ENCODE assay signal across 15 cellular contexts in the genomic region with DNA sequence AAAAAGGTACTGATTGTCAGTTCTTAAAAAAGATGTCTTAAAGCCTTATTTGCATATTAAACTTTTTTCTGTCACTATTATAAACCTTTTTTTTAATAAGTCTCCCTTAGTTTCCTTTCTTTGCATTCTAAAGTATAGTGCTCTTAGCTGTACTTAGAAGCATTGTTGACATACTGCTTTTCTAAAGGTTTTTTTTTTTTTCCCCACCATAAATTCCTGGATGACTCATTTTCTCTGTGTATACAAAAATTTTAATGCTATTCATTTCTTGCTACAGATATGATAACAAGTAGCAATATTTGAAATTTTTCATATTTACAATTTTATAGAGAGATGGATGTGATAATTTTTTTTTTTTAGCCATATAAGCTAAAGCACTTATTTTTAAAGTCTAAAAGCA. TPM values are rescaled to one million over a fixed set of nuclear protein-coding genes. Genes with fewer than 3 reads are reported as not detected.
DNase-seq lines count a peak whose midpoint lies in the region; FAIRE-seq and TF ChIP-seq lines count a peak whose summit lies in the region.
"Had no signal": no experiment of that assay in that cellular context is flagged by ENCODE, and none has a peak within 500 bp of the region (broad histone marks: within the 10 kb centered on the region; RNA-seq: fewer than 3 reads in every experiment).

No MANE protein-coding gene starts in this region.

- no peaks in the 10 kb centered on the region for H3K9me3 ChIP-seq in HEK293 (ENCODE audit: control insufficient read depth, insufficient read depth, low read depth, low read length)
- H3K9me3 ChIP-seq in SJSA1 (replicated peaks): no peaks in the 10 kb centered on the region
- no peaks in the 10 kb centered on the region for H3K9me3 ChIP-seq in fibroblast of lung (ENCODE audit: control insufficient read depth, insufficient read depth, low read depth, low read length)
- H3K9me3 ChIP-seq in small intestine (ENCODE audit: control insufficient read depth, low read depth): no peaks in the 10 kb centered on the region
- no peaks in the 10 kb centered on the region for H3K9me3 ChIP-seq in thyroid gland
- H3K9me3 ChIP-seq: heart left ventricle, spleen had no signal

- no peaks in the 10 kb centered on the region for H4K20me1 ChIP-seq in fibroblast of lung (ENCODE audit: control insufficient read depth, extremely low read depth, insufficient read depth, low read length)

- H2BK5ac ChIP-seq in mesendoderm (ENCODE audit: low read length): no peak overlapping the region

- CTCF ChIA-PET in HEK293 (lab: Yijun Ruan, JAX): interaction anchor here (0.7 kb wide), 1 partner anchor 69 kb away, joined by 3 read pairs; no protein-coding TSS in a partner anchor

- H3K36me3 ChIP-seq in HEK293 (ENCODE audit: control insufficient read depth in 2 of 2, insufficient read depth in 1 of 2, low read length in 2 of 2) (peaks cover 15 to 56% of the 10 kb centered on the region in 2 experiments; a peak in 2 of 3 replicates), SJSA1 (peaks cover 39% of the 10 kb centered on the region), fibroblast of lung (ENCODE audit: control insufficient read depth, insufficient read depth, low read length) (peaks cover 5% of the 10 kb centered on the region), small intestine (ENCODE audit: control insufficient read depth in 2 of 2, insufficient read depth in 2 of 2, low read length in 2 of 2) (peaks cover 5 to 10% of the 10 kb centered on the region in 2 donors), mesendoderm (ENCODE audit: control insufficient read depth, insufficient read depth, low read length) (peaks cover 7% of the 10 kb centered on the region), thyroid gland (peaks cover 23 to 30% of the 10 kb centered on the region in 2 donors)

- no peak overlapping the region for H4K5ac ChIP-seq in mesendoderm (ENCODE audit: low read length)

- H3K79me1 ChIP-seq in mesendoderm (ENCODE audit: low read length): no peaks in the 10 kb centered on the region

- no peak for TF ChIP-seq CTCF in HEK293 (tag by site-specific recombination; IDR thresholded peaks at IDR 0.05)
- TF ChIP-seq CTCF in fibroblast of lung (conservative IDR thresholded peaks at IDR 0.05 in 1 of 2, IDR thresholded peaks at IDR 0.05 in 1 of 2; ENCODE audit: low read depth in 1 of 2, low read length in 2 of 2): no peak
- no peak for TF ChIP-seq CTCF in thyroid gland (IDR thresholded peaks at IDR 0.05)

- no peak overlapping the region for H2BK15ac ChIP-seq in mesendoderm (replicated peaks; ENCODE audit: low read depth)

- no peak overlapping the region for H2BK120ac ChIP-seq in mesendoderm (ENCODE audit: low read depth, low read length)

- FAIRE-seq in small intestine (lab: Jason Lieb, UNC): peak; percentile 80

- H3K4me1 ChIP-seq in HEK293 (ENCODE audit: control insufficient read depth, insufficient read depth, low read length) (no peaks in the 10 kb centered on the region), SJSA1 (replicated peaks) (peaks cover 17% of the 10 kb centered on the region), fibroblast of lung (ENCODE audit: control insufficient read depth, extremely low read depth, insufficient read depth, low read length) (peaks cover 5% of the 10 kb centered on the region), small intestine (ENCODE audit: control insufficient read depth in 2 of 2, insufficient read depth in 1 of 2, low read depth in 1 of 2, low read length in 1 of 2) (no peaks in the 10 kb centered on the region), mesendoderm (ENCODE audit: control insufficient read depth, low read depth, low read length) (no peaks in the 10 kb centered on the region), thyroid gland (peaks cover 0 to 7% of the 10 kb centered on the region in 2 donors)
- H3K4me1 ChIP-seq: spleen had no signal

- no peak overlapping the region for H4K8ac ChIP-seq in mesendoderm (ENCODE audit: low read depth, low read length)

- POLR2A ChIA-PET in HEK293 (lab: Yijun Ruan, JAX): no interaction called here

- no peak overlapping the region for H3K23ac ChIP-seq in mesendoderm (ENCODE audit: low read length)

- H3K27me3 ChIP-seq in SJSA1 (replicated peaks): no peaks in the 10 kb centered on the region
- no peaks in the 10 kb centered on the region for H3K27me3 ChIP-seq in fibroblast of lung (ENCODE audit: control insufficient read depth, insufficient read depth, low read length)
- no peaks in the 10 kb centered on the region for H3K27me3 ChIP-seq in small intestine (ENCODE audit: control insufficient read depth in 2 of 2, insufficient read depth in 2 of 2, low read length in 2 of 2)
- H3K27me3 ChIP-seq in mesendoderm (ENCODE audit: insufficient read depth, low read length, poor library complexity): no peaks in the 10 kb centered on the region
- no peaks in the 10 kb centered on the region for H3K27me3 ChIP-seq in thyroid gland
- H3K27me3 ChIP-seq: heart left ventricle, spleen had no signal

- H3K27ac ChIP-seq in HEK293 (ENCODE audit: extremely low read depth, low read depth, low read length): no peak overlapping the region
- peak overlapping the region; percentile 51 for H3K27ac ChIP-seq in SJSA1
- no peak overlapping the region for H3K27ac ChIP-seq in fibroblast of lung (ENCODE audit: insufficient read depth, low read length)
- H3K27ac ChIP-seq in small intestine (ENCODE audit: low read depth in 1 of 2, low read length in 1 of 2): no peak overlapping the region
- no peak overlapping the region for H3K27ac ChIP-seq in mesendoderm (ENCODE audit: low read depth, low read length)
- no peak overlapping the region for H3K27ac ChIP-seq in thyroid gland
- H3K27ac ChIP-seq: heart left ventricle, spleen had no signal

- no peak overlapping the region for H2AK5ac ChIP-seq in mesendoderm (ENCODE audit: low read length)

- no peak overlapping the region for H3K56ac ChIP-seq in mesendoderm (ENCODE audit: low read length)

- H3K18ac ChIP-seq in mesendoderm (ENCODE audit: low read length): no peak overlapping the region

- no peak overlapping the region for H3K4ac ChIP-seq in mesendoderm (ENCODE audit: low read depth, low read length)

- H3K4me2 ChIP-seq in fibroblast of lung (ENCODE audit: extremely low read depth, insufficient read depth, low read length) (no peak overlapping the region), mesendoderm (ENCODE audit: low read length) (no peak overlapping the region)

- intact Hi-C loops in thyroid gland (cut with DNase I): no loop called here

- no peak overlapping the region for H2AFZ ChIP-seq in fibroblast of lung (ENCODE audit: low read length)

- H3K9ac ChIP-seq in fibroblast of lung (ENCODE audit: insufficient read depth, low read length) (no peak overlapping the region), mesendoderm (ENCODE audit: low read length) (no peak overlapping the region)

- H3K79me2 ChIP-seq in fibroblast of lung (ENCODE audit: control insufficient read depth, insufficient read depth, low read length) (no peaks in the 10 kb centered on the region), mesendoderm (ENCODE audit: control insufficient read depth, insufficient read depth, low read length) (no peaks in the 10 kb centered on the region)

- DNase-seq in SJSA1 (ENCODE audit: low read depth in 1 of 2, low spot score in 2 of 2) (peak in 1 of 2 experiments; percentile 20), fibroblast of lung (ENCODE audit: low read depth in 2 of 2) (peak; percentile 32 to 65), small intestine (no peak), mesendoderm (no peak), NCI-H524 treated with DMSO at 0.1 percent for 48 hours (lab: John Stamatoyannopoulos, UW) (no peak), thyroid gland (no peak)
- DNase-seq: anterior cingulate cortex; CD8-positive, alpha-beta T cell; effector memory CD8-positive, alpha-beta T cell; heart left ventricle; left ventricle myocardium superior; NCI-H2081; spleen had no signal

- TF ChIP-seq POLR2A in thyroid gland (IDR thresholded peaks at IDR 0.05): no peak

- H3K4me3 ChIP-seq in HEK293 (ENCODE audit: low read depth, low read length): no peak overlapping the region
- H3K4me3 ChIP-seq in SJSA1: no peak overlapping the region
- no peak overlapping the region for H3K4me3 ChIP-seq in fibroblast of lung (replicated peaks in 1 of 4; ENCODE audit: control extremely low read depth in 1 of 4, insufficient read depth in 1 of 4, low read depth in 3 of 4, low read length in 4 of 4)
- no peak overlapping the region for H3K4me3 ChIP-seq in small intestine (ENCODE audit: low read depth in 1 of 2, low read length in 2 of 2)
- no peak overlapping the region for H3K4me3 ChIP-seq in mesendoderm (ENCODE audit: low read length)
- no peak overlapping the region for H3K4me3 ChIP-seq in thyroid gland (replicated peaks in 1 of 3)
- H3K4me3 ChIP-seq: heart left ventricle, spleen had no signal

TF ChIP-seq in HEK293, 187 proteins besides CTCF, POLR2A, EP300 and RAD21 (continues in another document):
- TF ChIP-seq, protein P1, sequence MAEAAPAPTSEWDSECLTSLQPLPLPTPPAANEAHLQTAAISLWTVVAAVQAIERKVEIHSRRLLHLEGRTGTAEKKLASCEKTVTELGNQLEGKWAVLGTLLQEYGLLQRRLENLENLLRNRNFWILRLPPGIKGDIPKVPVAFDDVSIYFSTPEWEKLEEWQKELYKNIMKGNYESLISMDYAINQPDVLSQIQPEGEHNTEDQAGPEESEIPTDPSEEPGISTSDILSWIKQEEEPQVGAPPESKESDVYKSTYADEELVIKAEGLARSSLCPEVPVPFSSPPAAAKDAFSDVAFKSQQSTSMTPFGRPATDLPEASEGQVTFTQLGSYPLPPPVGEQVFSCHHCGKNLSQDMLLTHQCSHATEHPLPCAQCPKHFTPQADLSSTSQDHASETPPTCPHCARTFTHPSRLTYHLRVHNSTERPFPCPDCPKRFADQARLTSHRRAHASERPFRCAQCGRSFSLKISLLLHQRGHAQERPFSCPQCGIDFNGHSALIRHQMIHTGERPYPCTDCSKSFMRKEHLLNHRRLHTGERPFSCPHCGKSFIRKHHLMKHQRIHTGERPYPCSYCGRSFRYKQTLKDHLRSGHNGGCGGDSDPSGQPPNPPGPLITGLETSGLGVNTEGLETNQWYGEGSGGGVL (tag by site-specific recombination; IDR thresholded peaks at IDR 0.05): no peak
- TF ChIP-seq GLIS1 (tag by site-specific recombination; IDR thresholded peaks at IDR 0.05): no peak

RNA-seq across cellular contexts. Expression of gene METTL21C, which starts 43.5 kb away (rescaled TPM):
- total RNA-seq in SJSA1 (2014; rRNA removed; shearing (Covaris generic)): not detected in 2 replicates
- 0.17 TPM in 1 of 2 replicates, not detected in the other for total RNA-seq in fibroblast of lung
- polyA plus RNA-seq in fibroblast of lung: not detected in 2 replicates
- not detected in 2 replicates for polyA plus RNA-seq in fibroblast of lung (2012)
- not detected in 2 replicates for polyA minus RNA-seq in fibroblast of lung (ENCODE audit: low replicate concordance)
- polyA plus RNA-seq in small intestine: not detected
- polyA plus RNA-seq in mesendoderm (2013, experiment 1 of 2): not detected
- not detected for polyA plus RNA-seq in mesendoderm (2013, experiment 2 of 2)
- not detected for total RNA-seq in thyroid gland
- total RNA-seq: CD8-positive, alpha-beta T cell; heart left ventricle; left ventricle myocardium superior; spleen; temporal lobe had no signal
- polyA plus RNA-seq: heart left ventricle, spleen had no signal

RNA-seq across cellular contexts. Expression of gene TPP2, which starts 54.6 kb away (rescaled TPM):
- 52.9 and 84.5 TPM in 2 replicates for total RNA-seq in SJSA1 (2014; rRNA removed; shearing (Covaris generic))
- total RNA-seq in fibroblast of lung (58.3 and 60.3 TPM in 2 replicates), thyroid gland (100 to 1,000 TPM in 2 of 4 donors, 10 to 100 TPM in 2; 77.3 to 229 (median 99.1) TPM)
- polyA plus RNA-seq in fibroblast of lung (45.0 and 51.8 TPM in 2 replicates), small intestine (10 to 100 TPM; 10.5 to 17.9 (median 13.0) TPM)
- 25.4 and 34.8 TPM in 2 replicates for polyA plus RNA-seq in fibroblast of lung (2012)
- 6.8 and 8.0 TPM in 2 replicates for polyA minus RNA-seq in fibroblast of lung (ENCODE audit: low replicate concordance)
- 50.0 TPM for polyA plus RNA-seq in mesendoderm (2013, experiment 1 of 2)
- 51.3 TPM for polyA plus RNA-seq in mesendoderm (2013, experiment 2 of 2)

Comparison
In these comparisons a context has a peak if more than half of its experiments do, and no peak if none do; other contexts are left out.
1. DNase-seq: peak in fibroblast of lung (2 of 2); none in small intestine (single experiment), mesendoderm (single experiment), NCI-H524 treated with DMSO at 0.1 percent for 48 hours (single experiment) and thyroid gland (0 of 2).